In genomic region chr12:107134558-107134957, GRCh38 we compare ENCODE assay signal across 8 cellular contexts. TPM values are rescaled to one million over a fixed set of nuclear protein-coding genes. Genes with fewer than 3 reads are reported as not detected.
DNase-seq lines count a peak whose midpoint lies in the region; ATAC-seq lines count a peak whose summit lies in the region.

No MANE protein-coding gene starts in this region.

- ATAC-seq in naive thymus-derived CD8-positive, alpha-beta T cell: peak; percentile 46 to 79
- ATAC-seq in GM21723 (IDR thresholded peaks at IDR 0.05; ENCODE audit: unreplicated experiment): no peak
- no peak for ATAC-seq in GM21447 (IDR thresholded peaks at IDR 0.05; ENCODE audit: unreplicated experiment)

- no peak overlapping the region for H3K27ac Mint-ChIP-seq in activated naive CD4-positive, alpha-beta T cell treated with anti-CD3 and anti-CD28 coated beads, Interleukin-2, amount 10 ng/mL, durations not matched to agents 7 days and 5 days
- H3K27ac Mint-ChIP-seq in naive thymus-derived CD8-positive, alpha-beta T cell: peak overlapping the region in 1 of 10 donors; percentile 27

- no peaks in the 10 kb centered on the region for H3K9me3 Mint-ChIP-seq in activated naive CD4-positive, alpha-beta T cell treated with anti-CD3 and anti-CD28 coated beads, Interleukin-2, amount 10 ng/mL, durations not matched to agents 7 days and 5 days
- no peaks in the 10 kb centered on the region for H3K9me3 Mint-ChIP-seq in naive thymus-derived CD8-positive, alpha-beta T cell

- CTCF ChIA-PET in activated naive CD4-positive, alpha-beta T cell treated with anti-CD3 and anti-CD28 coated beads, Interleukin-2, amount 10 ng/mL, durations not matched to agents 7 days and 5 days (lab: Charles Lee): interaction anchor here (0.6 to 12.4 kb wide), 11 partner anchors 8 to 562 kb away, joined by 3 to 235 read pairs (median 4); no protein-coding TSS in a partner anchor

- no peak overlapping the region for H3K4me3 Mint-ChIP-seq in activated naive CD4-positive, alpha-beta T cell treated with anti-CD3 and anti-CD28 coated beads, Interleukin-2, amount 10 ng/mL, durations not matched to agents 7 days and 5 days
- H3K4me3 Mint-ChIP-seq in naive thymus-derived CD8-positive, alpha-beta T cell: no peak overlapping the region

- no peaks in the 10 kb centered on the region for H3K36me3 Mint-ChIP-seq in activated naive CD4-positive, alpha-beta T cell treated with anti-CD3 and anti-CD28 coated beads, Interleukin-2, amount 10 ng/mL, durations not matched to agents 7 days and 5 days
- no peaks in the 10 kb centered on the region for H3K36me3 Mint-ChIP-seq in naive thymus-derived CD8-positive, alpha-beta T cell

- no peaks in the 10 kb centered on the region for H3K27me3 Mint-ChIP-seq in activated naive CD4-positive, alpha-beta T cell treated with anti-CD3 and anti-CD28 coated beads, Interleukin-2, amount 10 ng/mL, durations not matched to agents 7 days and 5 days
- H3K27me3 Mint-ChIP-seq in naive thymus-derived CD8-positive, alpha-beta T cell: peaks cover 0 to 1% (median 0%) of the 10 kb centered on the region in 5 donors

- POLR2A ChIA-PET in naive thymus-derived CD8-positive, alpha-beta T cell (lab: Charles Lee): no interaction called here

- no peaks in the 10 kb centered on the region for H3K4me1 Mint-ChIP-seq in activated naive CD4-positive, alpha-beta T cell treated with anti-CD3 and anti-CD28 coated beads, Interleukin-2, amount 10 ng/mL, durations not matched to agents 7 days and 5 days
- peaks cover 0 to 7% (median 0%) of the 10 kb centered on the region in 4 donors for H3K4me1 Mint-ChIP-seq in naive thymus-derived CD8-positive, alpha-beta T cell

- DNase-seq in EL (peak; percentile 8), NCI-H1048 (lab: John Stamatoyannopoulos, UW) (peak; percentile 48), nucleus accumbens (lab: John Stamatoyannopoulos, UW) (no peak), LoVo (ENCODE audit: low spot score) (no peak)
- peak; percentile 54 for DNase-seq in activated naive CD4-positive, alpha-beta T cell treated with anti-CD3 and anti-CD28 coated beads, Interleukin-2, amount 10 ng/mL, durations not matched to agents 7 days and 5 days
- peak in 7 of 10 donors; percentile 3 to 55 (median 31) for DNase-seq in naive thymus-derived CD8-positive, alpha-beta T cell

RNA-seq across cellular contexts. Expression of gene CRY1, which starts 41.2 kb away (rescaled TPM):
- 10 to 100 TPM; 36.8 to 37.9 TPM for total RNA-seq in naive thymus-derived CD8-positive, alpha-beta T cell
- polyA plus RNA-seq in naive thymus-derived CD8-positive, alpha-beta T cell: 10 to 100 TPM; 26.1 to 30.7 (median 26.5) TPM

Comparison
In these comparisons a context has a peak if more than half of its experiments do, and no peak if none do; other contexts are left out.
1. DNase-seq: peak in EL (single experiment), NCI-H1048 (single experiment), activated naive CD4-positive, alpha-beta T cell treated with anti-CD3 and anti-CD28 coated beads, Interleukin-2, amount 10 ng/mL, durations not matched to agents 7 days and 5 days (single experiment) and naive thymus-derived CD8-positive, alpha-beta T cell (7 of 10); none in nucleus accumbens (0 of 56) and LoVo (single experiment).
2. ATAC-seq: peak in naive thymus-derived CD8-positive, alpha-beta T cell (2 of 2); none in GM21723 (single experiment) and GM21447 (single experiment).